Comparison of ENCODE assay signal across 8 cellular contexts in the genomic region with DNA sequence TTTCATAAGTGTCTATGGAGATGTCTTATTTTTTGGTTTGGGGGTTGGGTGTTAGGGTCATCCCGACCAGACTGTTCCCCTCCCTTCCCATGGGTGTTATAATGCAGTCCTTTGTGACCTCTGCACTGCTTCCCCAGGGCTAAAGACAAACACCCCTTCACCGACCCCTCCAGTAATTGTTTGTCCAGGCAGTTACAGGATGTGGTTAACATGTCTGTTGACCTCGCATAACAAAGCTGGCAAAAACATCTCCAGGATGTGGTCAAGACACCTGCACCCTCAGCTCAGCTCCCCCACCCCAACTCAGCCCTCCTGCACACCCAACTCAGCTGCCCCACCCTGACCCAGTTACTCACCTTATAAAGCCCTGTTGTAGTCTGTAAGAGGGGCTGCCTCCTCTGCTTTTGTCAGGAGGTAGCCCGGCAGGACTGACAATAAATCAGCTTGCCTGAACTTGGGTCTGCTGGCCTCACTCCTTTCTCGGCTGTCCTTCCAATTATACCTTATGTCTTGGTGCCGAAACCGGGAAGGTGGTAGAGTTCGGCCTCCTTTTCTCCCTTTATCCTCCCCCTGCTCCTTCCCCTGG.
DNase-seq lines count a peak whose midpoint lies in the region; ATAC-seq, FAIRE-seq and TF ChIP-seq lines count a peak whose summit lies in the region.

No MANE protein-coding gene starts in this region.

- H3K4me1 Mint-ChIP-seq in astrocyte (ENCODE audit: low read depth, unreplicated experiment): peaks cover 10% of the 10 kb centered on the region

- peak overlapping the region; percentile 88 for H3K27ac Mint-ChIP-seq in astrocyte (ENCODE audit: unreplicated experiment)

- H4K20me1 ChIP-seq in DND-41 (ENCODE audit: insufficient read depth, low read length) (no peaks in the 10 kb centered on the region), astrocyte (ENCODE audit: insufficient read depth, low read length) (no peaks in the 10 kb centered on the region)

- H3K27me3 Mint-ChIP-seq in astrocyte (ENCODE audit: low read depth, unreplicated experiment): peaks cover 26% of the 10 kb centered on the region

- H3K4me3 ChIP-seq in DND-41 (ENCODE audit: low read depth in 1 of 2, low read length in 2 of 2) (peak overlapping the region in 1 of 2 experiments; percentile 44; a peak in 2 of 4 replicates), astrocyte (ENCODE audit: insufficient read depth, low read depth, low read length) (no peak overlapping the region), thyroid gland (replicated peaks in 1 of 3) (no peak overlapping the region)

- no peak for FAIRE-seq in astrocyte (lab: Jason Lieb, UNC)

- H3K9me3 ChIP-seq in DND-41 (ENCODE audit: insufficient read depth, low read length, severe bottlenecking) (peaks cover 32% of the 10 kb centered on the region), astrocyte (ENCODE audit: insufficient read depth, low read depth, low read length) (peaks cover 3% of the 10 kb centered on the region), thyroid gland (no peaks in the 10 kb centered on the region)

- intact Hi-C loops in thyroid gland (cut with DNase I): no loop called here

- peaks cover 48% of the 10 kb centered on the region for H3K4me1 ChIP-seq in DND-41 (ENCODE audit: insufficient read depth, low read length)
- H3K4me1 ChIP-seq in astrocyte (ENCODE audit: insufficient read depth, low read length): no peaks in the 10 kb centered on the region
- no peaks in the 10 kb centered on the region for H3K4me1 ChIP-seq in thyroid gland

- peak overlapping the region; percentile 52 for H3K4me2 ChIP-seq in DND-41 (ENCODE audit: insufficient read depth, low read length)
- no peak overlapping the region for H3K4me2 ChIP-seq in astrocyte (ENCODE audit: low read length)

- DNase-seq in DND-41: peak; percentile 83
- peak; percentile 36 for DNase-seq in astrocyte (ENCODE audit: low read depth)
- no peak for DNase-seq in GDM1 (lab: John Stamatoyannopoulos, UW)
- DNase-seq in effector CD8-positive, alpha-beta T cell (lab: John Stamatoyannopoulos, UW): no peak
- no peak for DNase-seq in thyroid gland
- no peak for DNase-seq in HuH-7.5 (ENCODE audit: low spot score)

- no peak overlapping the region for H3K4me3 Mint-ChIP-seq in astrocyte (ENCODE audit: unreplicated experiment)

- no peak for TF ChIP-seq POLR2A in thyroid gland (IDR thresholded peaks at IDR 0.05)

- WGBS in thyroid gland, 2 donors: 66 to 69% methylated on average over 8 of the region's 8 CpGs

- H3K9ac ChIP-seq in DND-41 (ENCODE audit: low read depth, low read length): peak overlapping the region; percentile 47
- no peak overlapping the region for H3K9ac ChIP-seq in astrocyte (ENCODE audit: low read length)

- TF ChIP-seq CTCF in DND-41 (IDR thresholded peaks at IDR 0.05; ENCODE audit: borderline replicate concordance, extremely low read depth, low read length, poor library complexity, severe bottlenecking) (no peak), astrocyte (IDR thresholded peaks at IDR 0.05; ENCODE audit: insufficient read depth, low read depth, low read length) (no peak), thyroid gland (IDR thresholded peaks at IDR 0.05) (no peak)

- H3K27me3 ChIP-seq in DND-41 (ENCODE audit: insufficient read depth, low read length, poor library complexity) (no peaks in the 10 kb centered on the region), astrocyte (ENCODE audit: insufficient read depth, low read length) (no peaks in the 10 kb centered on the region), thyroid gland (no peaks in the 10 kb centered on the region)

- peaks cover 7% of the 10 kb centered on the region for H3K36me3 Mint-ChIP-seq in astrocyte (ENCODE audit: low read depth, unreplicated experiment)

- peaks cover 29% of the 10 kb centered on the region for H3K9me3 Mint-ChIP-seq in astrocyte (ENCODE audit: unreplicated experiment)

- H3K36me3 ChIP-seq in DND-41 (ENCODE audit: insufficient read depth, low read length) (peaks cover 16% of the 10 kb centered on the region), astrocyte (ENCODE audit: insufficient read depth, low read length) (no peaks in the 10 kb centered on the region), thyroid gland (no peaks in the 10 kb centered on the region)

- ATAC-seq in DND-41 (ENCODE audit: insufficient read depth, low read depth) (peak; percentile 90), GM19467 (IDR thresholded peaks at IDR 0.05; ENCODE audit: unreplicated experiment) (peak; percentile 98), HG03521 (IDR thresholded peaks at IDR 0.05; ENCODE audit: unreplicated experiment) (peak; percentile 93)

- H2AFZ ChIP-seq in DND-41 (ENCODE audit: low read depth, low read length): peak overlapping the region; percentile 63
- H2AFZ ChIP-seq in astrocyte (ENCODE audit: low read depth, low read length): no peak overlapping the region

- H3K79me2 ChIP-seq in DND-41 (ENCODE audit: insufficient read depth, low read length) (no peaks in the 10 kb centered on the region), astrocyte (ENCODE audit: insufficient read depth, low read length) (no peaks in the 10 kb centered on the region)

- H3K27ac ChIP-seq in DND-41 (ENCODE audit: low read length) (peak overlapping the region; percentile 90), astrocyte (ENCODE audit: low read depth, low read length) (no peak overlapping the region), thyroid gland (no peak overlapping the region)

Comparison
In these comparisons a context has a peak if more than half of its experiments do, and no peak if none do; other contexts are left out.
1. DNase-seq: peak in DND-41 (single experiment) and astrocyte (single experiment); none in GDM1 (single experiment), effector CD8-positive, alpha-beta T cell (single experiment), thyroid gland (0 of 2) and HuH-7.5 (single experiment).
2. Peak in every context shown above with its lines, with median percentiles within 50 percentile points of each other: ATAC-seq.